In the genomic region with DNA sequence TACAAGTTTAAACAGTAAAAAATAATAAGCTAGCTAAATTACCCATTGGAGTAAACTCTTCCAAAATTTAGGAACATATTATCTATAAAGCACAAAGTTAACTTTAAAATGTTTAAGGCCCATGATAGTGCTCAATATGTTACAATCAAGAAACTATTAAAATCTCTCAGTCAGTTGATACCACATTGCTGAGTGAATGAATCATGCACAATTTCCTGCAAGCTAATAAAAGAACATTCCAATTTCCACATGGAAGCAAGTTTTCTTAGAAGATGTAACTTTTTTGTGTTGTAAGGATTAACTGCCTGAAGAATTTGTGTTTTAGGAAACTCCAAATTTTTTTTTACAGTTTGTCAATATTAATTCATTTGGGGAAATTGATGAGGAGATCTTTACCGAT, we compare ENCODE assay signal across 17 cellular contexts.
DNase-seq lines count a peak whose midpoint lies in the region; TF ChIP-seq lines count a peak whose summit lies in the region.
"Had no signal": no experiment of that assay in that cellular context is flagged by ENCODE, and none has a peak within 500 bp of the region (broad histone marks: within the 10 kb centered on the region; RNA-seq: fewer than 3 reads in every experiment).

No MANE protein-coding gene starts in this region.

- H3K4me1 ChIP-seq in effector memory CD4-positive, alpha-beta T cell (ENCODE audit: control insufficient read depth, insufficient read depth, low read length, poor library complexity, severe bottlenecking): no peaks in the 10 kb centered on the region
- H3K4me1 ChIP-seq: BE2C had no signal

- peaks cover 47% of the 10 kb centered on the region for H3K4me1 Mint-ChIP-seq in chondrocyte (ENCODE audit: low read depth)
- H3K4me1 Mint-ChIP-seq: activated naive CD8-positive, alpha-beta T cell treated with anti-CD3 and anti-CD28 coated beads, Interleukin-2, amount 10 ng/mL, durations not matched to agents 7 days and 5 days had no signal

- peak overlapping the region; percentile 78 for H3K27ac Mint-ChIP-seq in chondrocyte (ENCODE audit: unreplicated experiment)
- H3K27ac Mint-ChIP-seq: activated naive CD8-positive, alpha-beta T cell treated with anti-CD3 and anti-CD28 coated beads, Interleukin-2, amount 10 ng/mL, durations not matched to agents 7 days and 5 days; activated T-cell treated with anti-CD3 and anti-CD28 coated beads, Interleukin-2, amount 50 U/mL, for 72 hours had no signal

- no peak overlapping the region for H3K27ac ChIP-seq in effector memory CD4-positive, alpha-beta T cell (ENCODE audit: insufficient read depth, low read length, poor library complexity, severe bottlenecking)

- DNase-seq in AG10803 (ENCODE audit: low read depth) (peak; percentile 76), NCI-H226 (peak; percentile 72), chondrocyte (ENCODE audit: low spot score) (no peak), myocyte (ENCODE audit: low read depth) (peak; percentile 49), NCI-H82 treated with DMSO at 0.1 percent for 48 hours (lab: John Stamatoyannopoulos, UW; ENCODE audit: unreplicated experiment) (no peak), DMS 273 treated with DMSO at 0.1 percent for 48 hours (lab: John Stamatoyannopoulos, UW) (no peak), erythroblast (lab: John Stamatoyannopoulos, UW) (no peak)
- DNase-seq in effector memory CD4-positive, alpha-beta T cell: no peak
- DNase-seq: activated CD4-positive, alpha-beta T cell treated with anti-CD3 and anti-CD28 coated beads, Interleukin-2, amount 50 U/mL, for 48 hours; activated naive CD8-positive, alpha-beta T cell treated with anti-CD3 and anti-CD28 coated beads, Interleukin-2, amount 10 ng/mL, durations not matched to agents 7 days and 5 days; activated T-cell treated with anti-CD3 and anti-CD28 coated beads, Interleukin-2, amount 50 U/mL, for 72 hours; BE2C; hypothalamus; NCI-H1436; NCI-H446; occipital lobe; stimulated activated naive CD4-positive, alpha-beta T cell treated with Interleukin-2 at 50 U/mL for 16 hours had no signal

- no peak overlapping the region for H3K4me3 ChIP-seq in AG10803 (ENCODE audit: low read length)
- H3K4me3 ChIP-seq in effector memory CD4-positive, alpha-beta T cell (ENCODE audit: insufficient read depth, low read depth, low read length, poor library complexity, severe bottlenecking): no peak overlapping the region

- H3K27me3 Mint-ChIP-seq in chondrocyte (ENCODE audit: low read depth): no peaks in the 10 kb centered on the region
- H3K27me3 Mint-ChIP-seq: activated naive CD8-positive, alpha-beta T cell treated with anti-CD3 and anti-CD28 coated beads, Interleukin-2, amount 10 ng/mL, durations not matched to agents 7 days and 5 days had no signal

- H3K4me3 Mint-ChIP-seq in chondrocyte (ENCODE audit: unreplicated experiment): no peak overlapping the region
- H3K4me3 Mint-ChIP-seq: activated naive CD8-positive, alpha-beta T cell treated with anti-CD3 and anti-CD28 coated beads, Interleukin-2, amount 10 ng/mL, durations not matched to agents 7 days and 5 days; activated T-cell treated with anti-CD3 and anti-CD28 coated beads, Interleukin-2, amount 50 U/mL, for 72 hours had no signal

- H3K36me3 Mint-ChIP-seq in chondrocyte (ENCODE audit: low read depth): peaks cover 4% of the 10 kb centered on the region
- H3K36me3 Mint-ChIP-seq: activated naive CD8-positive, alpha-beta T cell treated with anti-CD3 and anti-CD28 coated beads, Interleukin-2, amount 10 ng/mL, durations not matched to agents 7 days and 5 days had no signal

- no peaks in the 10 kb centered on the region for H3K9me3 ChIP-seq in effector memory CD4-positive, alpha-beta T cell (ENCODE audit: control insufficient read depth, low read length)
- H3K9me3 ChIP-seq: BE2C had no signal

- no peak for TF ChIP-seq POLR2A in erythroblast (IDR thresholded peaks at IDR 0.05; ENCODE audit: low read length)

- TF ChIP-seq CTCF in AG10803 (conservative IDR thresholded peaks at IDR 0.05; ENCODE audit: low read length) (no peak), chondrocyte (IDR thresholded peaks at IDR 0.05) (no peak)

- no peaks in the 10 kb centered on the region for H3K36me3 ChIP-seq in effector memory CD4-positive, alpha-beta T cell (ENCODE audit: control insufficient read depth, insufficient read depth, low read length)
- H3K36me3 ChIP-seq: BE2C had no signal

- no peaks in the 10 kb centered on the region for H3K27me3 ChIP-seq in effector memory CD4-positive, alpha-beta T cell (replicated peaks; ENCODE audit: control insufficient read depth, insufficient read depth, low read length, poor library complexity, severe bottlenecking)
- H3K27me3 ChIP-seq: BE2C had no signal

- H3K9me3 Mint-ChIP-seq in chondrocyte (ENCODE audit: low read depth): peaks cover 22% of the 10 kb centered on the region

Comparison
In these comparisons a context has a peak if more than half of its experiments do, and no peak if none do; other contexts are left out.
1. DNase-seq: peak in AG10803 (single experiment), NCI-H226 (single experiment) and myocyte (single experiment); none in chondrocyte (single experiment), NCI-H82 treated with DMSO at 0.1 percent for 48 hours (single experiment), DMS 273 treated with DMSO at 0.1 percent for 48 hours (single experiment), effector memory CD4-positive, alpha-beta T cell (0 of 3) and erythroblast (0 of 2).